ENCODE assay signal across 20 cellular contexts in the genomic region with DNA sequence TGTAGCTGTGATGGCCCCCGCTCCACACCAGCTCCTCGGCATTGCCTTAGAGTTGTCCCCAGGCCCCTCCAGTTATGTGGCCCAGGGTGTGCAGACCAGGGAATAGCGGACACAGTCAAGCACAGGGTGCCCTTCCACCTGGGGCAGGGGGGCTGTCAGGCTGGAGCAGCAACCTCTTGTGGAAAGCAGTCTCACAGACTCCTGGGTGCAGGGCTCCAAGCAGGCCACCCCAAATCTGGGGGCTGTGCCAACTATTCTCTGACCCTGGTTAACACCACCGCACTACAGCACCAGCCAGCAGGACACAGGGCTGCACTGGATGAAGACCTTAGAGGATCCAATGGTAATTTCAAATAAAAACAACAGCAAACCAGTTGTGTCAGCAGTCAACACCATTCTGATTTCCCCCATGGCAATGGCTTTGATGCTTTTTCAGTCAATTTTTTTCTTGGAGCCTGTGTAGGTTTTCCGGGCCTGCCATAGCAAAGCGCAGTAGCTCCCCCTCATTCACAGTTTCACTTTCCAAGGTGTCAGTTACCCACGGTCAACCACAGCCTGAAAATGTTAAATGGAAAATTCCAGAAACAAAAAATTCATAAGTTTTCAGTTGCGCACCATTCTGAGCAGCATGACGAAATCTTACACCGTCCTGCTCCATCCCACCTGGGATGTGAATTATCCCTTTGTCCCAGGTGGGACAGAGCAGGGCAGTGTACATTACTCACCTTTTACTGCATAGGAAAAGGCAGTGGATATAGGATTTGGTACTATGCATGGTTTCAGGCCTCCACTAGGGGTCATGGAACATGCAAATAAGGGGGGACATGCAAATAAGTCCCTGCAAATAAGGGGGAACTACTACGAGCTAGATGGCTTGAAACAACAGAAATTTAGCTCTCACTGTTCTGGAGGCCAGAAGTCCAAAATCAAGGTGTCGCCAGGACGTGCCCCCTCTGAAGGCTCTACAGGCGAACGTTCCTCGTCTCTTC. TPM values are rescaled to one million over a fixed set of nuclear protein-coding genes. Genes with fewer than 3 reads are reported as not detected.
DNase-seq lines count a peak whose midpoint lies in the region; ATAC-seq and TF ChIP-seq lines count a peak whose summit lies in the region.
"Had no signal": no experiment of that assay in that cellular context is flagged by ENCODE, and none has a peak within 500 bp of the region (broad histone marks: within the 10 kb centered on the region; RNA-seq: fewer than 3 reads in every experiment).

No MANE protein-coding gene starts in this region.

- no peaks in the 10 kb centered on the region for H4K20me1 ChIP-seq in Karpas-422 (ENCODE audit: insufficient read depth, low read depth, low read length)

- TF ChIP-seq CTCF in choroid plexus epithelial cell (conservative IDR thresholded peaks at IDR 0.05; ENCODE audit: low read depth, low read length) = peak; percentile 16

- H3K36me3 ChIP-seq in Karpas-422 (ENCODE audit: insufficient read depth, low read length) = no peaks in the 10 kb centered on the region
- H3K36me3 ChIP-seq: ovary, sigmoid colon, uterus had no signal

- H3K4me1 Mint-ChIP-seq in activated naive CD4-positive, alpha-beta T cell treated with anti-CD3 and anti-CD28 coated beads, Interleukin-2, amount 50 U/mL, for 24 hours = no peaks in the 10 kb centered on the region
- H3K4me1 Mint-ChIP-seq in stimulated activated naive CD8-positive, alpha-beta T cell treated with anti-CD3 and anti-CD28 coated beads, Interleukin-15, amount 100 ng/mL, for 72 hours = peaks cover 42% of the 10 kb centered on the region

- H3K36me3 Mint-ChIP-seq in activated naive CD4-positive, alpha-beta T cell treated with anti-CD3 and anti-CD28 coated beads, Interleukin-2, amount 50 U/mL, for 24 hours = no peaks in the 10 kb centered on the region

- peak overlapping the region; percentile 18; the same call in 1 of the 2 replicates for H3K4me3 ChIP-seq in Karpas-422 (ENCODE audit: low read length)
- no peak overlapping the region for H3K4me3 ChIP-seq in choroid plexus epithelial cell (ENCODE audit: low read depth, low read length)
- H3K4me3 ChIP-seq: coronary artery, ovary, sigmoid colon, SK-N-MC, uterus had no signal

- no peak overlapping the region for H3K9ac ChIP-seq in Karpas-422 (ENCODE audit: low read length)

- H3K79me2 ChIP-seq in Karpas-422 (ENCODE audit: low read length) = no peaks in the 10 kb centered on the region

- H3K4me1 ChIP-seq in Karpas-422 (ENCODE audit: low read length) = peaks cover 30% of the 10 kb centered on the region
- H3K4me1 ChIP-seq: sigmoid colon, uterus had no signal

- H3K9me2 ChIP-seq in Karpas-422 (replicated peaks; ENCODE audit: insufficient read depth, low read length) = no peaks in the 10 kb centered on the region

- H3K27ac ChIP-seq in Karpas-422 (ENCODE audit: low read length) = no peak overlapping the region
- H3K27ac ChIP-seq: coronary artery, ovary, sigmoid colon, SK-N-MC, uterus had no signal

- H3K27me3 ChIP-seq in Karpas-422 (ENCODE audit: low read length) = no peaks in the 10 kb centered on the region
- H3K27me3 ChIP-seq: ovary, sigmoid colon, uterus had no signal

- peak overlapping the region; percentile 30 for H3K27ac Mint-ChIP-seq in activated naive CD4-positive, alpha-beta T cell treated with anti-CD3 and anti-CD28 coated beads, Interleukin-2, amount 50 U/mL, for 24 hours
- peak overlapping the region in 1 of 2 donors; percentile 81 for H3K27ac Mint-ChIP-seq in stimulated activated naive CD8-positive, alpha-beta T cell treated with anti-CD3 and anti-CD28 coated beads, Interleukin-15, amount 100 ng/mL, for 72 hours

- no peak overlapping the region for H3K4me3 Mint-ChIP-seq in activated naive CD4-positive, alpha-beta T cell treated with anti-CD3 and anti-CD28 coated beads, Interleukin-2, amount 50 U/mL, for 24 hours
- H3K4me3 Mint-ChIP-seq in stimulated activated naive CD8-positive, alpha-beta T cell treated with anti-CD3 and anti-CD28 coated beads, Interleukin-15, amount 100 ng/mL, for 72 hours = peak overlapping the region in 1 of 2 donors; percentile 43

- H2AFZ ChIP-seq in Karpas-422 (ENCODE audit: low read length) = no peak overlapping the region

- no peaks in the 10 kb centered on the region for H3K9me3 ChIP-seq in Karpas-422 (ENCODE audit: low read length)
- H3K9me3 ChIP-seq: Caco-2, ovary, sigmoid colon, uterus had no signal

- peaks cover 5% of the 10 kb centered on the region for H3K27me3 Mint-ChIP-seq in activated naive CD4-positive, alpha-beta T cell treated with anti-CD3 and anti-CD28 coated beads, Interleukin-2, amount 50 U/mL, for 24 hours
- H3K27me3 Mint-ChIP-seq in stimulated activated naive CD8-positive, alpha-beta T cell treated with anti-CD3 and anti-CD28 coated beads, Interleukin-15, amount 100 ng/mL, for 72 hours = no peaks in the 10 kb centered on the region

- ATAC-seq in stimulated activated naive CD8-positive, alpha-beta T cell treated with anti-CD3 and anti-CD28 coated beads, Interleukin-15, amount 100 ng/mL, for 72 hours = peak; percentile 28
- ATAC-seq in GM19397 (IDR thresholded peaks at IDR 0.05; ENCODE audit: unreplicated experiment) = no peak
- no peak for ATAC-seq in GM18519 (IDR thresholded peaks at IDR 0.05; ENCODE audit: low FRiP score, unreplicated experiment)
- no peak for ATAC-seq in activated CD4-positive, CD25-positive, alpha-beta regulatory T cell treated with anti-CD3 and anti-CD28 coated beads, Interleukin-2, amount 50 U/mL, for 24 hours

- H3K4me2 ChIP-seq in Karpas-422 (ENCODE audit: low read depth, low read length, poor library complexity, severe bottlenecking) = peak overlapping the region; percentile 54

- DNase-seq in activated naive CD4-positive, alpha-beta T cell treated with Interleukin-2 at 50 U/mL for 16 hours = no peak
- peak; percentile 56 for DNase-seq in Karpas-422
- DNase-seq in choroid plexus epithelial cell (ENCODE audit: low read depth) = no peak
- DNase-seq in stimulated activated naive CD8-positive, alpha-beta T cell treated with anti-CD3 and anti-CD28 coated beads, Interleukin-15, amount 100 ng/mL, for 72 hours = no peak
- DNase-seq: activated CD4-positive, alpha-beta T cell treated with anti-CD3 and anti-CD28 coated beads, Interleukin-2, amount 50 U/mL, for 1 hour; Caco-2; KG1; NCI-H1105; NCI-H2171; NCI-H748 treated with DMSO at 0.1 percent for 48 hours; ovary; sigmoid colon; T-helper 9 cell; uterus had no signal

- H3K9me3 Mint-ChIP-seq in activated naive CD4-positive, alpha-beta T cell treated with anti-CD3 and anti-CD28 coated beads, Interleukin-2, amount 50 U/mL, for 24 hours = no peaks in the 10 kb centered on the region
- H3K9me3 Mint-ChIP-seq in stimulated activated naive CD8-positive, alpha-beta T cell treated with anti-CD3 and anti-CD28 coated beads, Interleukin-15, amount 100 ng/mL, for 72 hours = no peaks in the 10 kb centered on the region

RNA-seq across cellular contexts. Expression of a gene that starts 49.0 kb away (rescaled TPM):
- total RNA-seq in Karpas-422 (2014; rRNA removed; shearing (Covaris generic); ENCODE audit: low replicate concordance) = 20.5 and 57.4 TPM in 2 replicates
